Comparison of ENCODE assay signal across 9 cellular contexts in the genomic region with DNA sequence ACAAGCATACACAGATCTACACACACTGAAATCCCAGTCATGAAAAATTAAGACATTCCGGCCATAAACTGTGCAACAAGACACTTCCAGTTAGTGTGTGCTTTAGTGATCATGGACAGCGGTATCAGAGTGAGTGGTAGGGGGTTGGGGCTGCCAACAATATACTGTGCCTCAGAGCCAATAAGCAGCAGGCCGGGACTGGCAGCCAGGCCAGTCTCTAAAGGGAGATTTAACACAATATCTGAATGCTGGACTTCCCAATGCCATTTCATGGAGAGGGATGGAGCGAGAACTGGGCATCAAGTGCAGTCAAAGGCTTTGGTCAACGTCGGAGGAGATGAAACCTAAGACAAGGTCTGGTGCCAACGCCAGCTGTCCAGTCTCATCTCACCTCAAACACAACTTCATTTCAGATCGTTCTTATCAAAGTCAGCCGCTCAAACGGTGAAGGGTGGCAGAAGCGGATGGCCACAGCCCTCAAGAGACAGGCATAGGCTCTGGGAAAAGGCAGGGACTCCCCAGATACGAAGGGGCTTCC. TPM values are rescaled to one million over a fixed set of nuclear protein-coding genes. Genes with fewer than 3 reads are reported as not detected.
DNase-seq lines count a peak whose midpoint lies in the region; ATAC-seq and TF ChIP-seq lines count a peak whose summit lies in the region.
"Had no signal": no experiment of that assay in that cellular context is flagged by ENCODE, and none has a peak within 500 bp of the region (broad histone marks: within the 10 kb centered on the region; RNA-seq: fewer than 3 reads in every experiment).

No MANE protein-coding gene starts in this region.

- H2AFZ ChIP-seq in DND-41 (ENCODE audit: low read depth, low read length): peak overlapping the region; percentile 80

- H3K27ac Mint-ChIP-seq in IgD-negative memory B cell: peak overlapping the region; percentile 92 to 98 (median 98)

- DNase-seq in DND-41 (peak; percentile 27), UCSD-AML1 (lab: John Stamatoyannopoulos, UW; ENCODE audit: unreplicated experiment) (peak; percentile 51), dedifferentiated amniotic fluid mesenchymal stem cell (ENCODE audit: extremely low spot score) (peak; percentile 43), lower lobe of right lung (peak; percentile 52), substantia nigra (lab: John Stamatoyannopoulos, UW) (peak in 38 of 49 donors; percentile 6 to 77 (median 42)), mucosa of gallbladder (ENCODE audit: low spot score) (no peak)

- no peak for ATAC-seq in DND-41 (ENCODE audit: insufficient read depth, low read depth)
- peak in 1 of 2 donors; percentile 5 for ATAC-seq in lower lobe of right lung
- ATAC-seq in HG03342 (IDR thresholded peaks at IDR 0.05; ENCODE audit: unreplicated experiment): no peak

- H3K27me3 ChIP-seq in DND-41 (ENCODE audit: insufficient read depth, low read length, poor library complexity): no peaks in the 10 kb centered on the region
- no peaks in the 10 kb centered on the region for H3K27me3 ChIP-seq in lower lobe of right lung (ENCODE audit: low read depth)

- H3K9me3 Mint-ChIP-seq in IgD-negative memory B cell: no peaks in the 10 kb centered on the region

- no peaks in the 10 kb centered on the region for H3K36me3 Mint-ChIP-seq in IgD-negative memory B cell

- peak overlapping the region; percentile 99 for H3K27ac ChIP-seq in DND-41 (ENCODE audit: low read length)
- H3K27ac ChIP-seq in lower lobe of right lung: peak overlapping the region; percentile 93
- H3K27ac ChIP-seq in substantia nigra (ENCODE audit: low read depth, low read length, poor library complexity, severe bottlenecking): peak overlapping the region; percentile 97

- intact Hi-C loops in lower lobe of right lung (cut with DNase I): no loop called here

- TF ChIP-seq CTCF in DND-41 (IDR thresholded peaks at IDR 0.05; ENCODE audit: borderline replicate concordance, extremely low read depth, low read length, poor library complexity, severe bottlenecking): no peak
- no peak for TF ChIP-seq CTCF in lower lobe of right lung (IDR thresholded peaks at IDR 0.05)

- H3K4me2 ChIP-seq in DND-41 (ENCODE audit: insufficient read depth, low read length): peak overlapping the region; percentile 92

- no peaks in the 10 kb centered on the region; the same call in 1 of the 2 replicates for H3K36me3 ChIP-seq in DND-41 (ENCODE audit: insufficient read depth, low read length)
- H3K36me3 ChIP-seq in lower lobe of right lung: no peaks in the 10 kb centered on the region

- peaks cover 56% of the 10 kb centered on the region for H3K4me1 ChIP-seq in DND-41 (ENCODE audit: insufficient read depth, low read length)
- peaks cover 73% of the 10 kb centered on the region for H3K4me1 ChIP-seq in lower lobe of right lung

- H3K4me3 ChIP-seq in DND-41 (ENCODE audit: low read depth in 1 of 2, low read length in 2 of 2) (peak overlapping the region; percentile 82 to 84), lower lobe of right lung (peak overlapping the region; percentile 75)

- peaks cover 28 to 47% (median 46%) of the 10 kb centered on the region in 3 donors for H3K4me1 Mint-ChIP-seq in IgD-negative memory B cell

- H3K27me3 Mint-ChIP-seq in IgD-negative memory B cell: no peaks in the 10 kb centered on the region

- H3K79me2 ChIP-seq in DND-41 (ENCODE audit: insufficient read depth, low read length): peaks cover 57% of the 10 kb centered on the region

- H3K9me3 ChIP-seq in DND-41 (ENCODE audit: insufficient read depth, low read length, severe bottlenecking) (no peaks in the 10 kb centered on the region), lower lobe of right lung (no peaks in the 10 kb centered on the region)

- H3K4me3 Mint-ChIP-seq in IgD-negative memory B cell: peak overlapping the region; percentile 94 to 97 (median 96)

- H4K20me1 ChIP-seq in DND-41 (ENCODE audit: insufficient read depth, low read length): peaks cover 10% of the 10 kb centered on the region; the same call in 1 of the 2 replicates

- H3K9ac ChIP-seq in DND-41 (ENCODE audit: low read depth, low read length): peak overlapping the region; percentile 94

RNA-seq across cellular contexts. Expression of a gene that starts 1.0 kb away (rescaled TPM):
- polyA plus RNA-seq in IgD-negative memory B cell: 6.5 TPM
- total RNA-seq in lower lobe of right lung: 68.9 TPM
- total RNA-seq in mucosa of gallbladder: 39.0 TPM

RNA-seq across cellular contexts. Expression of a gene that starts 31.3 kb away (rescaled TPM):
- not detected for polyA plus RNA-seq in IgD-negative memory B cell
- total RNA-seq in lower lobe of right lung (not detected), mucosa of gallbladder (not detected)
- total RNA-seq: activated CD8-positive, alpha-beta memory T cell treated with anti-CD3 and anti-CD28 coated beads for 36 hours had no signal
